8 cellular contexts compared by ENCODE assay signal in the genomic region with DNA sequence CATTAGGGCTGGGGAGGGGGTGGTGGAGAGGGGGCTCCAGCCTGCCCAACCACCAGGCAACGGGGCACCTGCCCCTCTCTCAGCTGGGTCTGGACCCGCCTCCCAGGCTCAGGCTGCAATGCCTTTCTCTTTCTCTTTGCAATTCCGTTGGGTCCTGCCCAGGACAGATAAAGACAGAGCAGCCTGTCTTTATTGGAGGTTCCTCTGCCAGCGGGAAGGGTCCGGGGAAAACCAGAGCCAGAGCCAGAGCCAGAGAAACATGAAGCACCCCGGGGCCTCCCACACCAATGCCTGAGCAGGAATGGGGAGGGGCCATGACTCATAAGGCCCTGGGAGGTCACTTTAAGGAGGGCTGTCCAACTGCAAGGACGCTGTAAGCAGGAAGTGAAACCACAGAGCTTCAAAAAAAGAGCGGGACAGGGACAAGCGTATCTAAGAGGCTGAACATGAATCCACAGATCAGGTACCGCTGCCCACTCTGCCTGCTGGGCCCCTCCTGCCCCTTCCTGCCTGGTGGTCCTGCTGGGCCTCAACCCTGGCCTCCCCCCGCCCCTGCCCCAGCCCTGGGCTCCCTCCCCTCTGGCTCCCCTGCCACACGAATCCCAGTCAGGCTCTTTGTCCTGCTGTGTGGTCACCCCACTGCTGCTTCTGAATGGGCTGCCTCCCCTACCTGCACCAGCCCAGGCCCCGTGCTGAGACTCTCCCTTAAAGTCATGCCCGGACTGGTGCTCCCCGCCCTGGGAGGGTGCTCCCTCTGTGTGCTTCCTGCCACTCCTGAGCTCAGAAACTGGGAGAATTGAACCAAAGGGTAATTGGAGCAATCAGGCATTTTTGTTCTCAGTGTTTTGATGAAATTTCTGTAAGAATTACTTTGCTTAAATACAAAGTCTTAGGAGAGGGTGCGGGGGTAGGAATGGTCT. TPM values are rescaled to one million over a fixed set of nuclear protein-coding genes. Genes with fewer than 3 reads are reported as not detected.
DNase-seq lines count a peak whose midpoint lies in the region; ATAC-seq and TF ChIP-seq lines count a peak whose summit lies in the region.

A gene (plus strand): TSS at position 340 of the 920 bp plus-strand sequence. CDS start 107 bp downstream, at position 447.

- no peaks in the 10 kb centered on the region for H3K27me3 ChIP-seq in mucosa of rectum (ENCODE audit: control insufficient read depth in 2 of 2, insufficient read depth in 2 of 2, low read length in 2 of 2)

- peak within 1 kb of the TSS; percentile 38 to 73 for H3K9ac ChIP-seq in mucosa of rectum (ENCODE audit: low read depth in 1 of 2, low read length in 2 of 2)

- H3K27ac ChIP-seq in mucosa of rectum (ENCODE audit: low read depth in 2 of 2, low read length in 2 of 2): peak within 1 kb of the TSS; percentile 78 to 85

- TF ChIP-seq CTCF in epithelial cell of esophagus (IDR thresholded peaks at IDR 0.05; ENCODE audit: insufficient read depth, low read depth, low read length, missing control alignments): no peak

- peak within 1 kb of the TSS; percentile 19 for H3K4me3 ChIP-seq in epithelial cell of esophagus (ENCODE audit: low read length)
- peak within 1 kb of the TSS; percentile 60 to 62 for H3K4me3 ChIP-seq in mucosa of rectum (ENCODE audit: low read length in 2 of 2)

- POLR2A ChIA-PET in activated CD8-positive, alpha-beta memory T cell treated with anti-CD3 and anti-CD28 coated beads for 36 hours (lab: Charles Lee): no interaction called here

- no peaks in the 10 kb centered on the region for H3K9me3 ChIP-seq in mucosa of rectum (ENCODE audit: control insufficient read depth in 2 of 2, low read length in 2 of 2)

- peak; percentile 60 for ATAC-seq in HG02610 (IDR thresholded peaks at IDR 0.05; ENCODE audit: unreplicated experiment)

- H3K4me1 ChIP-seq in mucosa of rectum (ENCODE audit: control insufficient read depth in 2 of 2, insufficient read depth in 2 of 2, low read length in 2 of 2): peaks cover 2 to 21% of the 10 kb centered on the region in 2 donors

- H3K36me3 ChIP-seq in mucosa of rectum (ENCODE audit: control insufficient read depth in 2 of 2, insufficient read depth in 2 of 2, low read length in 2 of 2): no peaks in the 10 kb centered on the region

- CTCF ChIA-PET in activated CD8-positive, alpha-beta memory T cell treated with anti-CD3 and anti-CD28 coated beads for 36 hours (lab: Charles Lee): interaction anchor here (0.5 to 2.3 kb wide), 10 partner anchors 21 to 189 kb away, joined by 3 to 7 read pairs (median 3); a partner anchor contains a TSS

- peak; percentile 78 for DNase-seq in GM04504 (ENCODE audit: low read depth)
- peak; percentile 63 for DNase-seq in NCI-H510A (lab: John Stamatoyannopoulos, UW)
- DNase-seq in epithelial cell of esophagus (ENCODE audit: low read depth): peak; percentile 97
- peak; percentile 47 for DNase-seq in stimulated activated CD8-positive, alpha-beta memory T cell treated with anti-CD3 and anti-CD28 coated beads, Interleukin-4, amount 100 ng/mL, for 24 hours (ENCODE audit: low read depth)
- DNase-seq in NCI-H446 treated with DMSO at 0.1 percent for 48 hours (lab: John Stamatoyannopoulos, UW): no peak

RNA-seq across cellular contexts. Expression of the gene that starts here (rescaled TPM):
- 10 to 100 TPM; 10.4 to 10.7 TPM for total RNA-seq in activated CD8-positive, alpha-beta memory T cell treated with anti-CD3 and anti-CD28 coated beads for 36 hours
